10 cellular contexts compared by ENCODE assay signal in the genomic region with DNA sequence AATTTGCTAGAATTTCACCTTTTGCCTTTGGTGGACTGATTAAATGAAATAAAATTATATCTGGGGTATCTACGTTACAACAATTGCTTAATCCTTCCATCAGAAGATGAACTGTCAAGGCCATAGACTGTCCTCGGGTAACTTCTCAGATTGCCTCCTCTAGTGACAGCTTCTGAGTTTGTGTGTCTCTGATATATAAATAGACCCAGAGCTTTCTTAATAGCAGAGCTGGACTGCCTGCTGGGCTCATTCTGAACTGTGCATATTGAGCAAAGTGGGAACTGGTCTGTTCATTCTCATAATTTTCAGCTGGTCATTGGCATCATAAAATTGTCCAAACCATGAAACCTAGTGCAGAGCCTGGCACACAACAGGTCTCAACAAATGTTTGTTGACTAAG.
"Had no signal": no experiment of that assay in that cellular context is flagged by ENCODE, and none has a peak within 500 bp of the region (broad histone marks: within the 10 kb centered on the region; RNA-seq: fewer than 3 reads in every experiment).

No MANE protein-coding gene starts in this region.

- DNase-seq: activated CD4-positive, alpha-beta T cell treated with anti-CD3 and anti-CD28 coated beads, Interleukin-2, amount 50 U/mL, for 4 hours; activated effector memory CD4-positive, alpha-beta T cell treated with Interleukin-2 at 50 U/mL for 16 hours; activated T-cell treated with anti-CD3 and anti-CD28 coated beads, Interleukin-2, amount 50 U/mL, for 24 hours; amygdala; dorsolateral prefrontal cortex; stimulated activated CD4-positive, alpha-beta T cell treated with anti-CD3 and anti-CD28 coated beads, Interleukin-15, amount 100 ng/mL, for 24 hours; stimulated activated CD4-positive, alpha-beta T cell treated with anti-CD3 and anti-CD28 coated beads, Interleukin-4, amount 100 ng/mL, for 24 hours; stimulated activated naive CD8-positive, alpha-beta T cell treated with anti-CD3 and anti-CD28 coated beads, Interleukin-15, amount 100 ng/mL, for 72 hours had no signal

- H3K36me3 ChIP-seq: thoracic aorta had no signal

- ATAC-seq: activated CD4-positive, CD25-positive, alpha-beta regulatory T cell treated with anti-CD3 and anti-CD28 coated beads, Interleukin-2, amount 50 U/mL, for 24 hours; stimulated activated naive CD8-positive, alpha-beta T cell treated with anti-CD3 and anti-CD28 coated beads, Interleukin-15, amount 100 ng/mL, for 72 hours had no signal

- H3K27ac ChIP-seq: dorsolateral prefrontal cortex, thoracic aorta had no signal

- H3K4me3 ChIP-seq: dorsolateral prefrontal cortex, thoracic aorta had no signal
